In genomic region chr5:36870399-36871040, GRCh38 we compare ENCODE assay signal across 8 cellular contexts. TPM values are rescaled to one million over a fixed set of nuclear protein-coding genes. Genes with fewer than 3 reads are reported as not detected.
DNase-seq lines count a peak whose midpoint lies in the region; ATAC-seq and TF ChIP-seq lines count a peak whose summit lies in the region.

No MANE protein-coding gene starts in this region.

- ATAC-seq in GM18502 (IDR thresholded peaks at IDR 0.05; ENCODE audit: poor library complexity, unreplicated experiment) (peak; percentile 78), HG02798 (IDR thresholded peaks at IDR 0.05; ENCODE audit: poor library complexity, unreplicated experiment) (peak; percentile 83), RWPE2 (ENCODE audit: low read depth) (peak; percentile 76)
- peak; percentile 84 for ATAC-seq in effector memory CD8-positive, alpha-beta T cell (replicated peaks)

- DNase-seq in AG04450 (ENCODE audit: low read depth, low spot score) (no peak), NCI-H1048 (lab: John Stamatoyannopoulos, UW) (peak; percentile 59), RWPE2 (ENCODE audit: low spot score) (no peak), middle frontal gyrus (ENCODE audit: extremely low spot score, low spot score) (peak; percentile 53), OCI-M2 (lab: John Stamatoyannopoulos, UW; ENCODE audit: unreplicated experiment) (no peak)
- DNase-seq in effector memory CD8-positive, alpha-beta T cell: no peak

- TF ChIP-seq CTCF in AG04450 (IDR thresholded peaks at IDR 0.05; ENCODE audit: low read depth, low read length): peak; percentile 70
- peak; percentile 98 for TF ChIP-seq CTCF in RWPE2 (IDR thresholded peaks at IDR 0.05; ENCODE audit: poor library complexity, severe bottlenecking)

- no peak overlapping the region for H3K4me3 ChIP-seq in AG04450 (ENCODE audit: low read depth, low read length)
- H3K4me3 ChIP-seq in RWPE2 (ENCODE audit: severe bottlenecking): no peak overlapping the region

- peaks cover 12 to 24% of the 10 kb centered on the region in 2 donors for H3K4me1 Mint-ChIP-seq in effector memory CD8-positive, alpha-beta T cell (ENCODE audit: low read depth in 2 of 2)

- H3K27me3 ChIP-seq in AG04450 (ENCODE audit: control insufficient read depth, insufficient read depth, low read length) (no peaks in the 10 kb centered on the region), RWPE2 (ENCODE audit: insufficient read depth, poor library complexity, severe bottlenecking) (no peaks in the 10 kb centered on the region)

- H3K27me3 Mint-ChIP-seq in effector memory CD8-positive, alpha-beta T cell: no peaks in the 10 kb centered on the region

- H3K36me3 Mint-ChIP-seq in effector memory CD8-positive, alpha-beta T cell (ENCODE audit: insufficient read depth): peaks cover 14% of the 10 kb centered on the region

- H3K36me3 ChIP-seq in RWPE2 (ENCODE audit: low read depth): peaks cover 19% of the 10 kb centered on the region; the same call in 1 of the 2 replicates

- H3K9me3 ChIP-seq in AG04450 (ENCODE audit: control insufficient read depth, insufficient read depth, low read length): no peaks in the 10 kb centered on the region
- H3K9me3 ChIP-seq in RWPE2 (ENCODE audit: severe bottlenecking): no peaks in the 10 kb centered on the region

- H3K27ac ChIP-seq in AG04450 (ENCODE audit: low read depth, low read length): no peak overlapping the region
- H3K27ac ChIP-seq in RWPE2 (ENCODE audit: poor library complexity, severe bottlenecking): no peak overlapping the region

- CTCF ChIA-PET in AG04450 (lab: Charles Lee): interaction anchor here (0.5 to 3.3 kb wide), 23 partner anchors 10 to 434 kb away, joined by 3 to 25 read pairs (median 3); no protein-coding TSS in a partner anchor

- H3K4me3 Mint-ChIP-seq in effector memory CD8-positive, alpha-beta T cell: no peak overlapping the region

- H3K9me3 Mint-ChIP-seq in effector memory CD8-positive, alpha-beta T cell: no peaks in the 10 kb centered on the region

- H3K27ac Mint-ChIP-seq in effector memory CD8-positive, alpha-beta T cell: peak overlapping the region in 1 of 2 donors; percentile 9

- H3K4me1 ChIP-seq in RWPE2 (ENCODE audit: insufficient read depth, poor library complexity, severe bottlenecking): peaks cover 33% of the 10 kb centered on the region

- POLR2A ChIA-PET in AG04450 (lab: Yijun Ruan, JAX): no interaction called here

RNA-seq across cellular contexts. Expression of gene NIPBL, which starts 6.0 kb away (rescaled TPM):
- 30.1 and 37.0 TPM in 2 replicates for polyA plus RNA-seq in AG04450 (2011; rRNA removed)
- 99.5 and 144 TPM in 2 replicates for polyA minus RNA-seq in AG04450 (2011; rRNA and poly(A)+ RNA removed)

Comparison
In these comparisons a context has a peak if more than half of its experiments do, and no peak if none do; other contexts are left out.
1. DNase-seq: peak in NCI-H1048 (single experiment) and middle frontal gyrus (single experiment); none in AG04450 (single experiment), RWPE2 (single experiment), effector memory CD8-positive, alpha-beta T cell (0 of 3) and OCI-M2 (single experiment).
2. Peak in every context shown above with its lines, with median percentiles within 50 percentile points of each other: ATAC-seq.